12 cellular contexts compared by ENCODE assay signal in the genomic region with DNA sequence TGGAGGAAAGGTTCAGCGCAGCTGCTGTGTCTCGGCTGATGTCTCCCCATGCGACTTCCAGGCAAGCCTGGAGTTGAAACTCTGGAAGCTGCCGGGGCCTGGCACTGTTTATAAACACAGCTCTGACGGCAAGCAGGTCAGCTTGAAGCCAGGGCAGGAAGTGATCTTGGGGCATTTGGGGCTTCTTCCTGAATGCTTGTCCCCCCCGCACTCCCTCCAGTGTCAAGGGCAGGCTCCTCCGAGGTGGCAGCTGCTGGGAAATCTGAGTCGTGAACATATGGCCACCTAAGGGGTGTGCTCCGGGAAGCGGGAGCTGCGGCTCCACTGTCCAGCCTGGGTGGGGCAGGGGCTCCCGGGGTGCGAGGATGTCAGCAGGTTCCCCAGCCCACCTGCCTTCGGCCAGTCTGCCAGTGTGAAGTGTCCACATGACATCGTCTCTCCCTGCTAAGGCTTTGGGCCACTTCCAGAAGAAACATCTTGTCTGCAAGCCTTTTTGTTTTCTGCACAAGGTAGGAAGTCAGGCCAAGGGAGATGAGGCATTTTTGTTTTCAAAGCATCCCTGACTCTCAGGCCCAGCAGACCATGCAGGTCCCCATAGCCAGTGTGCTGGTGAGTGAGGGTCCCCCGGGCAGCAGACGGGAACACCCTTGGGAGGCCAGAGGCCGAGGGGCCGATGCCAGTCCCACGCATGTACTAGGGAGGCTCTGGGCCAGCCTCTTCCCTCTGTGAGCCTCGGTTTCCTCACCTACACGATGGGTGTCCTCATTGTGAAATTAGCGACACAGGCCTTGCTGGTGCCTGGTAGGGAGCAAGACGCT. TPM values are rescaled to one million over a fixed set of nuclear protein-coding genes. Genes with fewer than 3 reads are reported as not detected.
A peak's percentile ranks its signal among the peaks of the same experiment; 100 is the strongest.
DNase-seq lines count a peak whose midpoint lies in the region; ATAC-seq, FAIRE-seq and TF ChIP-seq lines count a peak whose summit lies in the region.
"Had no signal": no experiment of that assay in that cellular context is flagged by ENCODE, and none has a peak within 500 bp of the region (broad histone marks: within the 10 kb centered on the region; RNA-seq: fewer than 3 reads in every experiment).

No MANE protein-coding gene starts in this region.

- FAIRE-seq in keratinocyte (lab: Jason Lieb, UNC): no peak

- peaks cover 47% of the 10 kb centered on the region for H3K79me2 ChIP-seq in keratinocyte (ENCODE audit: control insufficient read depth, insufficient read depth, low read length)

- no peak overlapping the region for H3K27ac Mint-ChIP-seq in stimulated activated naive B cell treated with anti-CD40 and anti-IgM and Interleukin-4, amounts not matched to agents 10 μg/mL and 1 μg/mL and 100 μg/mL, for 72 hours
- H3K27ac Mint-ChIP-seq: stimulated activated naive CD8-positive, alpha-beta T cell treated with anti-CD3 and anti-CD28 coated beads, Interleukin-15, Interleukin-2, amounts not matched to agents 100 ng/mL and 50 ng/mL, for 24 hours had no signal

- TF ChIP-seq CTCF in WI38 (IDR thresholded peaks at IDR 0.05; ENCODE audit: low read depth, low read length) (no peak), keratinocyte (optimal IDR thresholded peaks at IDR 0.05 in 1 of 3, IDR thresholded peaks at IDR 0.05 in 1 of 3, conservative IDR thresholded peaks at IDR 0.05 in 1 of 3; ENCODE audit: extremely low read depth in 1 of 3, insufficient read depth in 2 of 3, low read length in 3 of 3) (no peak)

- no peaks in the 10 kb centered on the region for H3K9me1 ChIP-seq in keratinocyte (ENCODE audit: control insufficient read depth, extremely low read depth, insufficient read depth, low read length)

- no peaks in the 10 kb centered on the region for H3K27me3 Mint-ChIP-seq in stimulated activated naive B cell treated with anti-CD40 and anti-IgM and Interleukin-4, amounts not matched to agents 10 μg/mL and 1 μg/mL and 100 μg/mL, for 72 hours
- H3K27me3 Mint-ChIP-seq: stimulated activated naive CD8-positive, alpha-beta T cell treated with anti-CD3 and anti-CD28 coated beads, Interleukin-15, Interleukin-2, amounts not matched to agents 100 ng/mL and 50 ng/mL, for 24 hours had no signal

- H3K9ac ChIP-seq in keratinocyte (ENCODE audit: control insufficient read depth, extremely low read depth, insufficient read depth, low read length): no peak overlapping the region

- H3K9me3 Mint-ChIP-seq in stimulated activated naive B cell treated with anti-CD40 and anti-IgM and Interleukin-4, amounts not matched to agents 10 μg/mL and 1 μg/mL and 100 μg/mL, for 72 hours: no peaks in the 10 kb centered on the region
- H3K9me3 Mint-ChIP-seq: stimulated activated naive CD8-positive, alpha-beta T cell treated with anti-CD3 and anti-CD28 coated beads, Interleukin-15, Interleukin-2, amounts not matched to agents 100 ng/mL and 50 ng/mL, for 24 hours had no signal

- dilution Hi-C loops in keratinocyte (cut with MboI; ENCODE audit: extremely low pct_ligation_motif_present, low sequenced_read_pairs): no loop called here

- DNase-seq in NCI-H82 (lab: John Stamatoyannopoulos, UW): peak; percentile 67
- DNase-seq in NCI-H82 treated with DMSO at 0.1 percent for 48 hours (lab: John Stamatoyannopoulos, UW; ENCODE audit: unreplicated experiment): no peak
- no peak for DNase-seq in keratinocyte (ENCODE audit: low read depth, low spot score)
- no peak for DNase-seq in stimulated activated naive B cell treated with anti-CD40 and anti-IgM and Interleukin-4, amounts not matched to agents 10 μg/mL and 1 μg/mL and 100 μg/mL, for 72 hours
- DNase-seq in H4 (ENCODE audit: low spot score): no peak
- DNase-seq in effector CD4-positive, alpha-beta T cell: no peak
- DNase-seq in NCI-H2107 treated with DMSO at 0.1 percent for 48 hours (lab: John Stamatoyannopoulos, UW; ENCODE audit: unreplicated experiment): no peak
- DNase-seq: central memory CD4-positive, alpha-beta T cell; NCI-H1436 treated with DMSO at 0.1 percent for 48 hours had no signal

- no peaks in the 10 kb centered on the region for H3K27me3 ChIP-seq in keratinocyte (ENCODE audit: control insufficient read depth, extremely low read depth, insufficient read depth, low read length)

- peaks cover 14% of the 10 kb centered on the region for H3K4me1 ChIP-seq in keratinocyte (ENCODE audit: control insufficient read depth, extremely low read depth, insufficient read depth, low read length)

- H3K36me3 ChIP-seq in keratinocyte (ENCODE audit: control insufficient read depth in 2 of 2, extremely low read depth in 1 of 2, insufficient read depth in 2 of 2, low read length in 2 of 2): peaks cover 19 to 21% of the 10 kb centered on the region in 2 experiments

- H3K36me3 Mint-ChIP-seq in stimulated activated naive B cell treated with anti-CD40 and anti-IgM and Interleukin-4, amounts not matched to agents 10 μg/mL and 1 μg/mL and 100 μg/mL, for 72 hours: peaks cover 19 to 26% of the 10 kb centered on the region in 2 donors

- ATAC-seq in stimulated activated naive B cell treated with anti-CD40 and anti-IgM and Interleukin-4, amounts not matched to agents 10 μg/mL and 1 μg/mL and 100 μg/mL, for 72 hours (replicated peaks): no peak
- ATAC-seq: sciatic nerve had no signal

- peak overlapping the region; percentile 27 for H3K4me2 ChIP-seq in keratinocyte (ENCODE audit: control insufficient read depth, extremely low read depth, insufficient read depth, low read depth, low read length)

- no peaks in the 10 kb centered on the region for H3K9me3 ChIP-seq in keratinocyte (ENCODE audit: control insufficient read depth, low read depth, low read length)

- no peaks in the 10 kb centered on the region for H4K20me1 ChIP-seq in keratinocyte (ENCODE audit: control insufficient read depth, extremely low read depth, insufficient read depth, low read length)

- H2AFZ ChIP-seq in keratinocyte (ENCODE audit: control insufficient read depth, low read length): no peak overlapping the region

- H3K4me3 Mint-ChIP-seq in stimulated activated naive B cell treated with anti-CD40 and anti-IgM and Interleukin-4, amounts not matched to agents 10 μg/mL and 1 μg/mL and 100 μg/mL, for 72 hours: peak overlapping the region; percentile 87 to 89

- no peak overlapping the region for H3K27ac ChIP-seq in keratinocyte (ENCODE audit: control insufficient read depth, insufficient read depth, low read length)

- peak overlapping the region; percentile 30 for H3K4me3 ChIP-seq in WI38 (ENCODE audit: low read depth, low read length)
- no peak overlapping the region for H3K4me3 ChIP-seq in keratinocyte (ENCODE audit: control insufficient read depth in 2 of 3, extremely low read depth in 1 of 3, insufficient read depth in 2 of 3, low read depth in 1 of 3, low read length in 3 of 3)

- H3K4me1 Mint-ChIP-seq in stimulated activated naive B cell treated with anti-CD40 and anti-IgM and Interleukin-4, amounts not matched to agents 10 μg/mL and 1 μg/mL and 100 μg/mL, for 72 hours: peaks cover 31 to 60% of the 10 kb centered on the region in 2 donors

RNA-seq across cellular contexts. Expression of a gene that starts 2.7 kb away (rescaled TPM):
- 6.1 to 11.4 TPM (median 7.5 TPM) in 3 replicates for polyA plus RNA-seq in keratinocyte
- 18.7 TPM for polyA plus RNA-seq in keratinocyte (2011; ENCODE audit: low read depth)
- 6.4 and 13.1 TPM in 2 replicates for polyA plus RNA-seq in keratinocyte (2011; cell fraction: cytosol; rRNA removed)
- polyA plus RNA-seq in keratinocyte (2011; cell fraction: nucleus; rRNA removed): 12.7 and 17.1 TPM in 2 replicates
- polyA plus RNA-seq in keratinocyte (2012; ENCODE audit: low replicate concordance): 20.0 and 20.7 TPM in 2 replicates
- polyA minus RNA-seq in keratinocyte: 7.4 to 42.2 TPM (median 7.6 TPM) in 3 replicates
- 7.7 TPM for polyA minus RNA-seq in keratinocyte (2011; cell fraction: cytosol; rRNA and poly(A)+ RNA removed)
- polyA minus RNA-seq in keratinocyte (2011; cell fraction: nucleus; rRNA and poly(A)+ RNA removed): 8.4 and 9.0 TPM in 2 replicates
- total RNA-seq in H4 (2014; rRNA removed; shearing (Covaris generic)): 5.7 and 9.9 TPM in 2 replicates

RNA-seq across cellular contexts. Expression of a gene that starts 24.9 kb away (rescaled TPM):
- 884 to 1,193 TPM (median 1,022 TPM) in 3 replicates for polyA plus RNA-seq in keratinocyte
- polyA plus RNA-seq in keratinocyte (2011; ENCODE audit: low read depth): 6,584 TPM
- 621 and 1,440 TPM in 2 replicates for polyA plus RNA-seq in keratinocyte (2011; cell fraction: cytosol; rRNA removed)
- polyA plus RNA-seq in keratinocyte (2011; cell fraction: nucleus; rRNA removed): 422 and 581 TPM in 2 replicates
- 2,384 and 2,702 TPM in 2 replicates for polyA plus RNA-seq in keratinocyte (2012; ENCODE audit: low replicate concordance)
- polyA minus RNA-seq in keratinocyte: 880 to 1,449 TPM (median 1,221 TPM) in 3 replicates
- 2,791 TPM for polyA minus RNA-seq in keratinocyte (2011; cell fraction: cytosol; rRNA and poly(A)+ RNA removed)
- 560 and 618 TPM in 2 replicates for polyA minus RNA-seq in keratinocyte (2011; cell fraction: nucleus; rRNA and poly(A)+ RNA removed)
- total RNA-seq in H4 (2014; rRNA removed; shearing (Covaris generic)): 588 and 692 TPM in 2 replicates

RNA-seq across cellular contexts. Expression of a gene that starts 39.3 kb away (rescaled TPM):
- polyA plus RNA-seq in keratinocyte: 57.3 to 94.7 TPM (median 60.8 TPM) in 3 replicates
- 89.3 TPM for polyA plus RNA-seq in keratinocyte (2011; ENCODE audit: low read depth)
- polyA plus RNA-seq in keratinocyte (2011; cell fraction: cytosol; rRNA removed): 60.2 and 106 TPM in 2 replicates
- polyA plus RNA-seq in keratinocyte (2011; cell fraction: nucleus; rRNA removed): 129 and 173 TPM in 2 replicates
- 70.8 and 89.7 TPM in 2 replicates for polyA plus RNA-seq in keratinocyte (2012; ENCODE audit: low replicate concordance)
- 48.0 to 162 TPM (median 77.5 TPM) in 3 replicates for polyA minus RNA-seq in keratinocyte
- polyA minus RNA-seq in keratinocyte (2011; cell fraction: cytosol; rRNA and poly(A)+ RNA removed): 104 TPM
- polyA minus RNA-seq in keratinocyte (2011; cell fraction: nucleus; rRNA and poly(A)+ RNA removed): 78.9 and 95.9 TPM in 2 replicates
- 54.5 and 70.3 TPM in 2 replicates for total RNA-seq in H4 (2014; rRNA removed; shearing (Covaris generic))

RNA-seq across cellular contexts. Expression of a gene that starts 56.5 kb away (rescaled TPM):
- 3.7 to 9.8 TPM (median 7.2 TPM) in 3 replicates for polyA plus RNA-seq in keratinocyte
- 18.6 TPM for polyA plus RNA-seq in keratinocyte (2011; ENCODE audit: low read depth)
- polyA plus RNA-seq in keratinocyte (2011; cell fraction: cytosol; rRNA removed): 4.8 and 14.2 TPM in 2 replicates
- polyA plus RNA-seq in keratinocyte (2011; cell fraction: nucleus; rRNA removed): 15.6 and 25.3 TPM in 2 replicates
- 23.6 and 24.7 TPM in 2 replicates for polyA plus RNA-seq in keratinocyte (2012; ENCODE audit: low replicate concordance)
- polyA minus RNA-seq in keratinocyte: 5.2 to 12.8 TPM (median 7.7 TPM) in 3 replicates
- 60.4 TPM for polyA minus RNA-seq in keratinocyte (2011; cell fraction: cytosol; rRNA and poly(A)+ RNA removed)
- polyA minus RNA-seq in keratinocyte (2011; cell fraction: nucleus; rRNA and poly(A)+ RNA removed): 35.8 and 46.1 TPM in 2 replicates
- total RNA-seq in H4 (2014; rRNA removed; shearing (Covaris generic)): 2.5 and 5.0 TPM in 2 replicates
